ENCODE assay signal across 8 cellular contexts in genomic region chr17:29293890-29294579, GRCh38. TPM values are rescaled to one million over a fixed set of nuclear protein-coding genes. Genes with fewer than 3 reads are reported as not detected.
DNase-seq lines count a peak whose midpoint lies in the region; ATAC-seq, FAIRE-seq and TF ChIP-seq lines count a peak whose summit lies in the region.

TSS of gene NUFIP2 (minus strand) at chr17:29294148. CDS start at chr17:29294059, 89 bp downstream.

- H3K4me3 ChIP-seq in BE2C (ENCODE audit: low read depth, low read length), result peak within 1 kb of the TSS; percentile 87

- no peak for TF ChIP-seq CTCF in BE2C (IDR thresholded peaks at IDR 0.05; ENCODE audit: low read depth, low read length)

- peak; percentile 78 for FAIRE-seq in colon (lab: Jason Lieb, UNC)

- DNase-seq in BE2C, result peak; percentile 94
- peak; percentile 96 for DNase-seq in GM19240 (ENCODE audit: insufficient read length, low spot score)
- DNase-seq in NCI-H526 (lab: John Stamatoyannopoulos, UW), result peak; percentile 99 to 100
- peak; percentile 99 for DNase-seq in activated CD4-positive, alpha-beta T cell treated with anti-CD3 and anti-CD28 coated beads for 48 hours
- peak; percentile 98 for DNase-seq in kidney glomerular epithelial cell (lab: John Stamatoyannopoulos, UW)
- peak; percentile 92 to 96 for DNase-seq in stimulated activated CD4-positive, alpha-beta T cell treated with anti-CD3 and anti-CD28 coated beads, Interleukin-1b, Interleukin-23, amount 100 ng/mL, for 1 hour (ENCODE audit: low read depth in 2 of 2)

- H3K36me3 ChIP-seq in BE2C, result peaks cover 10% of the 10 kb centered on the region

- no peaks in the 10 kb centered on the region for H3K9me3 ChIP-seq in BE2C

- H3K27me3 ChIP-seq in BE2C, result no peaks in the 10 kb centered on the region

- ATAC-seq in HG03460 (IDR thresholded peaks at IDR 0.05; ENCODE audit: unreplicated experiment), result peak; percentile 80

- H3K4me1 ChIP-seq in BE2C, result no peaks in the 10 kb centered on the region

RNA-seq across cellular contexts. Expression of gene NUFIP2, which starts in this region (rescaled TPM):
- 36.1 TPM for polyA plus RNA-seq in BE2C (2012; ENCODE audit: insufficient read depth, insufficient read length, low read depth)

Comparison
In these comparisons a context has a peak if more than half of its experiments do, and no peak if none do; other contexts are left out.
1. Peak in every context shown above with its lines: DNase-seq, ATAC-seq and H3K4me3 ChIP-seq.